Comparison of ENCODE assay signal across 18 cellular contexts in genomic region chr13:59834801-59835200, GRCh38.
A peak's percentile ranks its signal among the peaks of the same experiment; 100 is the strongest.
DNase-seq lines count a peak whose midpoint lies in the region; ATAC-seq, FAIRE-seq and TF ChIP-seq lines count a peak whose summit lies in the region.
"Had no signal": no experiment of that assay in that cellular context is flagged by ENCODE, and none has a peak within 500 bp of the region (broad histone marks: within the 10 kb centered on the region; RNA-seq: fewer than 3 reads in every experiment).

No MANE protein-coding gene starts in this region.

- no peak overlapping the region for H4K91ac ChIP-seq in mesenchymal stem cell (ENCODE audit: low read length)

- no peak overlapping the region for H3K4ac ChIP-seq in mesenchymal stem cell (ENCODE audit: low read depth in 1 of 2, low read length in 2 of 2)

- no peak overlapping the region for H3K27ac ChIP-seq in mesenchymal stem cell (ENCODE audit: low read length, poor library complexity, severe bottlenecking)
- H3K27ac ChIP-seq: neural progenitor cell, psoas muscle had no signal

- no peak overlapping the region for H3K4me2 ChIP-seq in mesenchymal stem cell (ENCODE audit: low read length, poor library complexity, severe bottlenecking)
- H3K4me2 ChIP-seq: neural progenitor cell had no signal

- H3K9me3 ChIP-seq in mesenchymal stem cell (ENCODE audit: control insufficient read depth, low read length), result no peaks in the 10 kb centered on the region
- H3K9me3 ChIP-seq: psoas muscle had no signal

- no peak overlapping the region for H2BK12ac ChIP-seq in mesenchymal stem cell (ENCODE audit: low read length in 2 of 2)

- H3K4me3 ChIP-seq in AG09309 (ENCODE audit: control insufficient read depth, low read depth, low read length) (no peak overlapping the region), bronchial epithelial cell (ENCODE audit: low read depth, low read length) (no peak overlapping the region), mesenchymal stem cell (ENCODE audit: insufficient read depth in 1 of 2, low read depth in 1 of 2, low read length in 2 of 2) (no peak overlapping the region)
- H3K4me3 ChIP-seq: neural progenitor cell, psoas muscle had no signal

- no peak overlapping the region for H3K23ac ChIP-seq in mesenchymal stem cell (ENCODE audit: low read length in 2 of 2)

- no peak overlapping the region for H3K18ac ChIP-seq in mesenchymal stem cell (ENCODE audit: low read depth in 1 of 2, low read length in 2 of 2)

- peaks cover 4% of the 10 kb centered on the region for H3K79me1 ChIP-seq in mesenchymal stem cell (replicated peaks; ENCODE audit: low read length, poor library complexity, severe bottlenecking)

- H3K14ac ChIP-seq in mesenchymal stem cell (ENCODE audit: low read length in 2 of 2), result no peak overlapping the region

- H3K4me1 ChIP-seq in mesenchymal stem cell (ENCODE audit: control insufficient read depth, insufficient read depth, low read depth, low read length), result no peaks in the 10 kb centered on the region
- H3K4me1 ChIP-seq: neural progenitor cell, psoas muscle had no signal

- no peak overlapping the region for H2AFZ ChIP-seq in mesenchymal stem cell (ENCODE audit: low read depth, low read length)
- H2AFZ ChIP-seq: neural progenitor cell had no signal

- H3K36me3 ChIP-seq in bronchial epithelial cell (ENCODE audit: control insufficient read depth, insufficient read depth, low read length) (no peaks in the 10 kb centered on the region), mesenchymal stem cell (ENCODE audit: control insufficient read depth in 1 of 2, insufficient read depth in 2 of 2, low read depth in 1 of 2, low read length in 2 of 2) (peaks cover 0 to 2% of the 10 kb centered on the region in 2 experiments)
- H3K36me3 ChIP-seq: neural progenitor cell had no signal

- H4K8ac ChIP-seq in mesenchymal stem cell (ENCODE audit: low read length), result no peak overlapping the region

- no peak overlapping the region for H2BK5ac ChIP-seq in mesenchymal stem cell (ENCODE audit: low read depth, low read length, poor library complexity, severe bottlenecking)

- H2BK15ac ChIP-seq in mesenchymal stem cell (ENCODE audit: low read depth, poor library complexity, severe bottlenecking), result no peak overlapping the region

- peak; percentile 24 for DNase-seq in AG09309 (ENCODE audit: low read depth)
- DNase-seq in HCEC 1CT, result peak; percentile 74
- peak; percentile 16 for DNase-seq in bronchial epithelial cell (ENCODE audit: low read depth)
- peak; percentile 64 for DNase-seq in mesenchymal stem cell
- no peak for DNase-seq in NCI-H524 treated with DMSO at 0.1 percent for 48 hours (lab: John Stamatoyannopoulos, UW)
- no peak for DNase-seq in stimulated activated CD4-positive, alpha-beta T cell treated with anti-CD3 and anti-CD28 coated beads, Interleukin-2, amount 100 ng/mL, for 24 hours
- no peak for DNase-seq in NCI-H1105 treated with DMSO at 0.1 percent for 48 hours (lab: John Stamatoyannopoulos, UW)
- DNase-seq: activated naive CD4-positive, alpha-beta T cell treated with Interleukin-2 at 50 U/mL for 16 hours; DND-41; foreskin melanocyte; KG1; left cardiac atrium; NCI-H1092; NCI-H526; psoas muscle had no signal

- no peak for FAIRE-seq in bronchial epithelial cell (lab: Jason Lieb, UNC)
- FAIRE-seq: colon had no signal

- no peak for ATAC-seq in HG03108 (IDR thresholded peaks at IDR 0.05; ENCODE audit: unreplicated experiment)
- ATAC-seq: left cardiac atrium, psoas muscle had no signal

- TF ChIP-seq CTCF in AG09309 (IDR thresholded peaks at IDR 0.05; ENCODE audit: control insufficient read depth, insufficient read depth, low read depth, low read length, missing control alignments), result no peak
- TF ChIP-seq CTCF in bronchial epithelial cell (IDR thresholded peaks at IDR 0.05; ENCODE audit: insufficient read depth, low read length, severe bottlenecking), result no peak

- H2AK5ac ChIP-seq in mesenchymal stem cell (ENCODE audit: low read length, severe bottlenecking), result no peak overlapping the region

- H2BK120ac ChIP-seq in mesenchymal stem cell (ENCODE audit: low read depth, low read length), result no peak overlapping the region

- H3K9ac ChIP-seq in mesenchymal stem cell (ENCODE audit: low read length), result no peak overlapping the region
- H3K9ac ChIP-seq: neural progenitor cell had no signal

- H3K27me3 ChIP-seq in bronchial epithelial cell (ENCODE audit: control insufficient read depth, insufficient read depth, low read length) (no peaks in the 10 kb centered on the region), mesenchymal stem cell (ENCODE audit: control insufficient read depth in 1 of 2, insufficient read depth in 1 of 2, low read length in 2 of 2) (no peaks in the 10 kb centered on the region)
- H3K27me3 ChIP-seq: neural progenitor cell had no signal

Comparison
In these comparisons a context has a peak if more than half of its experiments do, and no peak if none do; other contexts are left out.
1. DNase-seq: peak in AG09309 (single experiment), HCEC 1CT (single experiment), bronchial epithelial cell (single experiment) and mesenchymal stem cell (single experiment); none in NCI-H524 treated with DMSO at 0.1 percent for 48 hours (single experiment), stimulated activated CD4-positive, alpha-beta T cell treated with anti-CD3 and anti-CD28 coated beads, Interleukin-2, amount 100 ng/mL, for 24 hours (0 of 2) and NCI-H1105 treated with DMSO at 0.1 percent for 48 hours (single experiment).